ENCODE assay signal across 2 cellular contexts in the genomic region with DNA sequence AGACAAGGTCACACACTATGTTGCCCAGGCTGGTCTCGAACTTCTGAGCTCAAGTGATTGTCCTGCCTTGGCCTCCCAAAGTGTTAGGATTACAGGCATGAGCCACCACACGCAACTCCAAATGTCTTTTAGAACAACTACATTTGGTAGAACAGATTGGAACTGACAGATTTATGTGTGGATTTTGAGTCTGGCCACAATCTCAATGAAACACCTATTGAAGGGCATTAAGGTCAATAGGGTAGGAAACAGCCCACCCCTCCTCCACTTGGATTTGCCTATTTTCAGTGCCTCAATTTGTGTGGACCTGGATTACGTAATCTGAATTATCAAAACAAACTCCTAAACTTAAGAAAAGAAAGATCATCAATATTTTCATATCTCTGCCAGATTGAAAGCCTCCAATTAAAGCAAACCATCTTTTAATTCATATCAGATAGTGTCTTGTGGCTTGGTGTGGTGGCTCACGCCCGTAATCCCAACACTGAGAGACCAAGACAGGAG.
TF ChIP-seq lines count a peak whose summit lies in the region.

No MANE protein-coding gene starts in this region.

TF ChIP-seq in HepG2, 621 proteins besides CTCF, POLR2A, EP300 and RAD21:
- TF ChIP-seq CEBPB (IDR thresholded peaks at IDR 0.05; ENCODE audit: borderline replicate concordance, low read depth, low read length) (0 out of 2 replicates have a peak, but pooled peaks have one; percentile 20), ZFYVE20 (CRISPR knock-in tag; IDR thresholded peaks at IDR 0.05; ENCODE audit: borderline replicate concordance, low read depth) (no peak)

TF ChIP-seq in H1, 55 proteins besides CTCF, POLR2A, EP300 and RAD21:
- TF ChIP-seq POU5F1 (IDR thresholded peaks at IDR 0.05; ENCODE audit: low read depth, low read length) (no peak), CEBPB (IDR thresholded peaks at IDR 0.05; ENCODE audit: low read depth, low read length) (peak; percentile 4; the same call in 1 of the 2 replicates)
